Comparison of ENCODE assay signal across 11 cellular contexts in genomic region chr12:49909328-49909727, GRCh38. TPM values are rescaled to one million over a fixed set of nuclear protein-coding genes. Genes with fewer than 3 reads are reported as not detected.
"Had no signal": no experiment of that assay in that cellular context is flagged by ENCODE, and none has a peak within 500 bp of the region (broad histone marks: within the 10 kb centered on the region; RNA-seq: fewer than 3 reads in every experiment).

No MANE protein-coding gene starts in this region.

- H3K4me1 ChIP-seq: SJSA1 had no signal

- H3K27ac ChIP-seq: esophagus muscularis mucosa, SJSA1 had no signal

- H3K9me3 ChIP-seq: esophagus muscularis mucosa, SJSA1, tibial nerve had no signal

- DNase-seq: activated CD4-positive, alpha-beta T cell treated with anti-CD3 and anti-CD28 coated beads for 1 hour; SW 1271 had no signal

- H3K4me3 ChIP-seq: esophagus muscularis mucosa, SJSA1, skin epidermis, tibial nerve had no signal

- H3K36me3 ChIP-seq: esophagus muscularis mucosa, SJSA1, tibial nerve had no signal

- H3K27me3 ChIP-seq: esophagus muscularis mucosa had no signal

RNA-seq across cellular contexts. Expression of gene FAIM2, which starts 5.6 kb away (rescaled TPM):
- total RNA-seq: endodermal cell, SJSA1 had no signal

RNA-seq across cellular contexts. Expression of gene AQP2, which starts 41.2 kb away (rescaled TPM):
- total RNA-seq: activated CD4-positive, alpha-beta memory T cell treated with anti-CD3 and anti-CD28 coated beads for 36 hours; activated T-cell treated with anti-CD3 and anti-CD28 coated beads, Interleukin-2, amount 50 U/mL, for 72 hours; endodermal cell; esophagus muscularis mucosa; fibroblast of villous mesenchyme; SJSA1; subcutaneous adipose tissue; tibial nerve had no signal

RNA-seq across cellular contexts. Expression of gene AQP5, which starts 52.3 kb away (rescaled TPM):
- total RNA-seq: activated CD4-positive, alpha-beta memory T cell treated with anti-CD3 and anti-CD28 coated beads for 36 hours; activated T-cell treated with anti-CD3 and anti-CD28 coated beads, Interleukin-2, amount 50 U/mL, for 72 hours; fibroblast of villous mesenchyme; SJSA1; subcutaneous adipose tissue had no signal
